Comparison of ENCODE assay signal across 27 cellular contexts in genomic region chr10:89203237-89203636, GRCh38. TPM values are rescaled to one million over a fixed set of nuclear protein-coding genes. Genes with fewer than 3 reads are reported as not detected.
"Had no signal": no experiment of that assay in that cellular context is flagged by ENCODE, and none has a peak within 500 bp of the region (broad histone marks: within the 10 kb centered on the region; RNA-seq: fewer than 3 reads in every experiment).

No MANE protein-coding gene starts in this region.

- H3K36me3 ChIP-seq: adrenal gland, cardiac muscle cell, colonic mucosa, ovary, right lobe of liver, tibial nerve had no signal

- H3K27ac ChIP-seq: adrenal gland, cardiac muscle cell, colonic mucosa, epithelial cell of prostate, ovary, right lobe of liver, tibial nerve had no signal

- DNase-seq: activated CD8-positive, alpha-beta T cell treated with anti-CD3 and anti-CD28 coated beads, Interleukin-2, amount 10 ng/mL, durations not matched to agents 7 days and 5 days; activated naive CD4-positive, alpha-beta T cell; activated T-cell treated with anti-CD3 and anti-CD28 coated beads for 4 hours; activated T-cell treated with anti-CD3 and anti-CD28 coated beads, Interleukin-2, amount 50 U/mL, for 72 hours; adrenal gland; aorta; cerebellar nuclear complex; colonic mucosa; effector CD8-positive, alpha-beta T cell; hippocampal formation; left cardiac atrium; left ventricle myocardium superior; naive B cell; ovary; right lobe of liver; stimulated activated CD4-positive, alpha-beta T cell treated with anti-CD3 and anti-CD28 coated beads, Interleukin-2, amount 100 ng/mL, for 48 hours; stimulated activated naive CD4-positive, alpha-beta T cell treated with Interleukin-2 at 50 U/mL for 16 hours; T-helper 17 cell had no signal

- H3K4me1 ChIP-seq: colonic mucosa had no signal

- ATAC-seq: activated CD8-positive, alpha-beta T cell treated with anti-CD3 and anti-CD28 coated beads, Interleukin-2, amount 10 ng/mL, durations not matched to agents 7 days and 5 days; activated naive CD4-positive, alpha-beta T cell treated with anti-CD3 and anti-CD28 coated beads, Interleukin-2, amount 50 U/mL, for 72 hours; activated T-cell treated with anti-CD3 and anti-CD28 coated beads, Interleukin-2, amount 50 U/mL, for 72 hours; left cardiac atrium; left ventricle myocardium superior; right lobe of liver; T-helper 17 cell; WTC11 had no signal

- H3K4me3 ChIP-seq: adrenal gland, cardiac muscle cell, colonic mucosa, ovary, right lobe of liver, tibial nerve had no signal

- FAIRE-seq: endometrium, frontal cortex, keratinocyte had no signal

- H3K9me3 ChIP-seq: adrenal gland, colonic mucosa, ovary, right lobe of liver, tibial nerve had no signal

- H3K27me3 ChIP-seq: ovary had no signal

RNA-seq across cellular contexts. Expression of gene CH25H, which starts 3.9 kb away (rescaled TPM):
- total RNA-seq: activated CD8-positive, alpha-beta T cell treated with anti-CD3 and anti-CD28 coated beads, Interleukin-2, amount 10 ng/mL, durations not matched to agents 7 days and 5 days; cardiac muscle cell; progenitor cell of endocrine pancreas; WTC11 had no signal
- polyA plus RNA-seq: cardiac muscle cell had no signal
